1 cellular context compared by ENCODE assay signal in the genomic region with DNA sequence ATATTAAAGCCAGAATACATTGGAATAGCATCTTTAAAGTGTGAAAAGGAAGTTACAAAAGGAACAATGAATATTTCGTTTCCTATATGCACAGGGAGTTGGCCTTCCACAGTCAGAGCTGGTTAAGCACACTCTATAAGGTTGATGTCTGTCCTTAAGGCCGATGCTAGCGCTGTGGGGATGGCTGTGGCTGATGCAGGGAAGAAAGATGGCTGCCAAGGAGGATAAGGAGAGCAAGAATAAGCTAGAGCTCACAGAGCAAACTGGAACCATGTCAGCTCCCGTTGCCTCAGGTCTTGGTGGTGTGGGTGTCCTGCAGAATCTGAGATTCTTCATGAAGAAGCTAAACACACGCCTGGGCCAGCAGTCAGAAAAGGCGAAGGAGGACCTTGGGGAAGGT.
TF ChIP-seq lines count a peak whose summit lies in the region.

No MANE protein-coding gene starts in this region.

TF ChIP-seq in H1, 55 proteins besides CTCF, POLR2A, EP300 and RAD21:
- TF ChIP-seq BCL11A (IDR thresholded peaks at IDR 0.05; ENCODE audit: low read depth in 2 of 2, low read length in 2 of 2) (no peak), KDM5A (IDR thresholded peaks at IDR 0.05; ENCODE audit: low read length) (no peak)
- TF ChIP-seq, protein P1, sequence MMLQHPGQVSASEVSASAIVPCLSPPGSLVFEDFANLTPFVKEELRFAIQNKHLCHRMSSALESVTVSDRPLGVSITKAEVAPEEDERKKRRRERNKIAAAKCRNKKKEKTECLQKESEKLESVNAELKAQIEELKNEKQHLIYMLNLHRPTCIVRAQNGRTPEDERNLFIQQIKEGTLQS (IDR thresholded peaks at IDR 0.05; ENCODE audit: insufficient read depth, low read depth, low read length): no peak
- TF ChIP-seq, protein P2, sequence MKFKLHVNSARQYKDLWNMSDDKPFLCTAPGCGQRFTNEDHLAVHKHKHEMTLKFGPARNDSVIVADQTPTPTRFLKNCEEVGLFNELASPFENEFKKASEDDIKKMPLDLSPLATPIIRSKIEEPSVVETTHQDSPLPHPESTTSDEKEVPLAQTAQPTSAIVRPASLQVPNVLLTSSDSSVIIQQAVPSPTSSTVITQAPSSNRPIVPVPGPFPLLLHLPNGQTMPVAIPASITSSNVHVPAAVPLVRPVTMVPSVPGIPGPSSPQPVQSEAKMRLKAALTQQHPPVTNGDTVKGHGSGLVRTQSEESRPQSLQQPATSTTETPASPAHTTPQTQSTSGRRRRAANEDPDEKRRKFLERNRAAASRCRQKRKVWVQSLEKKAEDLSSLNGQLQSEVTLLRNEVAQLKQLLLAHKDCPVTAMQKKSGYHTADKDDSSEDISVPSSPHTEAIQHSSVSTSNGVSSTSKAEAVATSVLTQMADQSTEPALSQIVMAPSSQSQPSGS (IDR thresholded peaks at IDR 0.05; ENCODE audit: low read length): no peak
